ENCODE assay signal across 15 cellular contexts in the genomic region with DNA sequence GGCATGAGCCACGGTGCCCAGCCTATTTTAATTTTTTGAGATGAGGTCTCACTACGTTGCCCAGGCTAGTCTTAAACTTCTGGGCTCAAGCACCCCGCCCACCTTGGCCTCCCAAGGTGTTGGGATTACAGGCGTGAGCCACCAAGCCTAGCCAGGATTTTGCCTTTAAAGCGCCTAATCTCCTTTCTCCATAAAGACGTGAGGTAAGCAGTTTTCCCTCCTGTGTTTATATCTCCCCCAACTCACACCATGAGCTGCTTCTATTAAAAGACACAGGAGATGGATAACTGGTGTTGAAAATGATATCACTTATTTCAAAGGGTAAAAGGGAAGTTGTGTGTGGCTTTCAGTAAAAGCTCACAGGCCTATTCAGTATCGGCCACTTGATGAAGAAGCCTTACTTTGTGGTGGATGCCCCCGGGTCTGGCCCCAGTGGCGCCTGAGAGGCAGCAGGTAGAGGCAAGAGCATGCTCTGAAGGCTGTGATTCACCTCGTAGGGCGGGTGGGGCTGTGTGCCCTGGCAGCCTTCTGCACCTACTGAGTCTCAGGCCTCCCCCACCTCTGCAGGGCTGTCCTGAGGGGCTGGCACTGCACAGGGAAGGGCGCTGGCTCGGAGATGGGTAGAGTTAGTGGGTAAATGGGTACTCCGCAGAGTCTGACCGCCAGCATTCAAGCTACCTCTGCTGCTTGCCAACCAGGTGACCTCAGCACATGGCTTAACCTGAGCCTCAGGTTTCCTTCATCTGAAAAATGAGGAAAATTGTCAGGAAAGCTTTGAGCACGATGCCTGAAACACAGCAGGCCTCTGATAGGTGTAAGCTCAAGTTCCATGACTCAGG.
DNase-seq lines count a peak whose midpoint lies in the region; ATAC-seq, FAIRE-seq and TF ChIP-seq lines count a peak whose summit lies in the region.
"Had no signal": no experiment of that assay in that cellular context is flagged by ENCODE, and none has a peak within 500 bp of the region (broad histone marks: within the 10 kb centered on the region; RNA-seq: fewer than 3 reads in every experiment).

No MANE protein-coding gene starts in this region.

- H3K4me1 ChIP-seq in foreskin keratinocyte = peaks cover 23% of the 10 kb centered on the region
- H3K4me1 ChIP-seq: right lobe of liver had no signal

- no peak for FAIRE-seq in RCC 7860 (lab: Jason Lieb, UNC)

- TF ChIP-seq CTCF in WERI-Rb-1 (IDR thresholded peaks at IDR 0.05; ENCODE audit: low read depth, low read length) (no peak), foreskin keratinocyte (conservative IDR thresholded peaks at IDR 0.05) (no peak)

- peaks cover 7% of the 10 kb centered on the region for H3K36me3 ChIP-seq in WERI-Rb-1
- H3K36me3 ChIP-seq: right lobe of liver had no signal

- no peaks in the 10 kb centered on the region for H3K27me3 ChIP-seq in WERI-Rb-1 (ENCODE audit: insufficient read depth, low read depth, severe bottlenecking)
- H3K27me3 ChIP-seq in foreskin keratinocyte = no peaks in the 10 kb centered on the region
- H3K27me3 ChIP-seq: neutrophil, right lobe of liver had no signal

- no peaks in the 10 kb centered on the region for H3K9me3 ChIP-seq in WERI-Rb-1 (ENCODE audit: severe bottlenecking)
- H3K9me3 ChIP-seq: neutrophil, right lobe of liver had no signal

- DNase-seq in stimulated activated CD4-positive, alpha-beta T cell treated with anti-CD3 and anti-CD28 coated beads, Interleukin-15, amount 100 ng/mL, for 48 hours (ENCODE audit: low read depth in 2 of 2) = peak; percentile 58 to 62
- no peak for DNase-seq in stimulated activated CD4-positive, alpha-beta T cell treated with anti-CD3 and anti-CD28 coated beads, Interleukin-2, amount 100 ng/mL, for 48 hours
- peak; percentile 21 for DNase-seq in WERI-Rb-1
- peak in 1 of 2 donors; percentile 55 for DNase-seq in foreskin keratinocyte
- DNase-seq in RCC 7860 (ENCODE audit: low spot score) = no peak
- DNase-seq: DMS 273 treated with DMSO at 0.1 percent for 48 hours, GM23248, immature natural killer cell, NCI-H1436, NCI-H446, right lobe of liver had no signal

- H3K4me3 ChIP-seq in WERI-Rb-1 (ENCODE audit: low read depth, low read length) = no peak overlapping the region
- H3K4me3 ChIP-seq: GM23248, right lobe of liver had no signal

- H3K27ac ChIP-seq in WERI-Rb-1 = no peak overlapping the region
- H3K27ac ChIP-seq in foreskin keratinocyte = no peak overlapping the region
- H3K27ac ChIP-seq: GM23248, neutrophil, right lobe of liver had no signal

- ATAC-seq in foreskin keratinocyte (peak; percentile 73), GM18868 (IDR thresholded peaks at IDR 0.05; ENCODE audit: unreplicated experiment) (no peak), GM18873 (IDR thresholded peaks at IDR 0.05; ENCODE audit: low FRiP score, unreplicated experiment) (no peak)
- ATAC-seq: activated T-helper 17 cell treated with anti-CD3 and anti-CD28 coated beads, Interleukin-2, amount 50 U/mL, for 72 hours; right lobe of liver had no signal

Comparison
In these comparisons a context has a peak if more than half of its experiments do, and no peak if none do; other contexts are left out.
1. DNase-seq: peak in stimulated activated CD4-positive, alpha-beta T cell treated with anti-CD3 and anti-CD28 coated beads, Interleukin-15, amount 100 ng/mL, for 48 hours (2 of 2) and WERI-Rb-1 (single experiment); none in stimulated activated CD4-positive, alpha-beta T cell treated with anti-CD3 and anti-CD28 coated beads, Interleukin-2, amount 100 ng/mL, for 48 hours (0 of 2) and RCC 7860 (single experiment).